In genomic region chr6:19851273-19852089, GRCh38 we compare ENCODE assay signal across 1 cellular context.
TF ChIP-seq lines count a peak whose summit lies in the region.

No MANE protein-coding gene starts in this region.

TF ChIP-seq in HepG2, 621 proteins besides CTCF, POLR2A, EP300 and RAD21 (continued from another document):
- TF ChIP-seq NR2F6 (IDR thresholded peaks at IDR 0.05) (no peak), NR2F6 (CRISPR knock-in tag; IDR thresholded peaks at IDR 0.05) (peak; percentile 53; the same call in 1 of the 2 replicates), FOXA3 (CRISPR knock-in tag; IDR thresholded peaks at IDR 0.05) (peak; percentile 48), ZSCAN31 (CRISPR knock-in tag; IDR thresholded peaks at IDR 0.05; ENCODE audit: low read depth) (no peak), ATF3 (CRISPR knock-in tag; IDR thresholded peaks at IDR 0.05) (no peak), GATAD2A (CRISPR knock-in tag; IDR thresholded peaks at IDR 0.05) (peak; percentile 50), NR1H2 (CRISPR knock-in tag; IDR thresholded peaks at IDR 0.05; ENCODE audit: borderline replicate concordance, low read depth) (no peak), KDM6A (CRISPR knock-in tag; IDR thresholded peaks at IDR 0.05; ENCODE audit: low read depth) (no peak), ZNF589 (CRISPR knock-in tag; conservative IDR thresholded peaks at IDR 0.05) (no peak), RFXANK (CRISPR knock-in tag; IDR thresholded peaks at IDR 0.05) (no peak)
- TF ChIP-seq, protein P1, sequence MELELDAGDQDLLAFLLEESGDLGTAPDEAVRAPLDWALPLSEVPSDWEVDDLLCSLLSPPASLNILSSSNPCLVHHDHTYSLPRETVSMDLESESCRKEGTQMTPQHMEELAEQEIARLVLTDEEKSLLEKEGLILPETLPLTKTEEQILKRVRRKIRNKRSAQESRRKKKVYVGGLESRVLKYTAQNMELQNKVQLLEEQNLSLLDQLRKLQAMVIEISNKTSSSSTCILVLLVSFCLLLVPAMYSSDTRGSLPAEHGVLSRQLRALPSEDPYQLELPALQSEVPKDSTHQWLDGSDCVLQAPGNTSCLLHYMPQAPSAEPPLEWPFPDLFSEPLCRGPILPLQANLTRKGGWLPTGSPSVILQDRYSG (CRISPR knock-in tag; IDR thresholded peaks at IDR 0.05) = no peak
- TF ChIP-seq, protein P2, sequence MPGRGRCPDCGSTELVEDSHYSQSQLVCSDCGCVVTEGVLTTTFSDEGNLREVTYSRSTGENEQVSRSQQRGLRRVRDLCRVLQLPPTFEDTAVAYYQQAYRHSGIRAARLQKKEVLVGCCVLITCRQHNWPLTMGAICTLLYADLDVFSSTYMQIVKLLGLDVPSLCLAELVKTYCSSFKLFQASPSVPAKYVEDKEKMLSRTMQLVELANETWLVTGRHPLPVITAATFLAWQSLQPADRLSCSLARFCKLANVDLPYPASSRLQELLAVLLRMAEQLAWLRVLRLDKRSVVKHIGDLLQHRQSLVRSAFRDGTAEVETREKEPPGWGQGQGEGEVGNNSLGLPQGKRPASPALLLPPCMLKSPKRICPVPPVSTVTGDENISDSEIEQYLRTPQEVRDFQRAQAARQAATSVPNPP (CRISPR knock-in tag; IDR thresholded peaks at IDR 0.05) = no peak
- TF ChIP-seq, protein P3, sequence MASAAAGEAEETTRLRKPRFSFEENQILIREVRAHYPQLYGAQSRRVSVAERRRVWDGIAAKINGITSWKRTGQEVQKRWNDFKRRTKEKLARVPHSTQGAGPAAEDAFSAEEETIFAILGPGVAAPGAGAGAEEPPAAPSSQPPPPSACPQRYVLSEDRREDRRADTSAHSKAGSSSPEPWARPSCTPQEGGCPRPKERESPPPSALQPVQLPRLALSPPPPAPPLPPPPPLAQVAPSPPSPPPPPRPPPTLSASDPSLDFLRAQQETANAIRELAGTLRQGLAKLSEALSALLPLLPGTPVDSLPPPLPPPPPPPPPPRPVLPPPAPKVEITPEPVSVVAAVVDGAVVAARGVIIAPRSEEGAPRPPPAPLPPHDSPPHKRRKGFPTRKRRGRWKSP (CRISPR knock-in tag; IDR thresholded peaks at IDR 0.05) = 0 out of 2 replicates have a peak, but pooled peaks have one; percentile 50
- TF ChIP-seq, protein P4, sequence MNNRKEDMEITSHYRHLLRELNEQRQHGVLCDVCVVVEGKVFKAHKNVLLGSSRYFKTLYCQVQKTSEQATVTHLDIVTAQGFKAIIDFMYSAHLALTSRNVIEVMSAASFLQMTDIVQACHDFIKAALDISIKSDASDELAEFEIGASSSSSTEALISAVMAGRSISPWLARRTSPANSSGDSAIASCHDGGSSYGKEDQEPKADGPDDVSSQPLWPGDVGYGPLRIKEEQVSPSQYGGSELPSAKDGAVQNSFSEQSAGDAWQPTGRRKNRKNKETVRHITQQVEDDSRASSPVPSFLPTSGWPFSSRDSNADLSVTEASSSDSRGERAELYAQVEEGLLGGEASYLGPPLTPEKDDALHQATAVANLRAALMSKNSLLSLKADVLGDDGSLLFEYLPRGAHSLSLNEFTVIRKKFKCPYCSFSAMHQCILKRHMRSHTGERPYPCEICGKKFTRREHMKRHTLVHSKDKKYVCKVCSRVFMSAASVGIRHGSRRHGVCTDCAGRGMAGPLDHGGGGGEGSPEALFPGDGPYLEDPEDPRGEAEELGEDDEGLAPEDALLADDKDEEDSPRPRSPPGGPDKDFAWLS (CRISPR knock-in tag; IDR thresholded peaks at IDR 0.05; ENCODE audit: borderline replicate concordance) = no peak
